ENCODE assay signal across 29 cellular contexts in genomic region chr1:213300433-213300832, GRCh38.
"Had no signal": no experiment of that assay in that cellular context is flagged by ENCODE, and none has a peak within 500 bp of the region (broad histone marks: within the 10 kb centered on the region; RNA-seq: fewer than 3 reads in every experiment).

No MANE protein-coding gene starts in this region.

- H3K9me3 Mint-ChIP-seq: type B pancreatic cell had no signal

- H3K9ac ChIP-seq: parathyroid adenoma had no signal

- H3K4me3 Mint-ChIP-seq: naive thymus-derived CD4-positive, alpha-beta T cell; natural killer cell; nephron; neural crest cell; stimulated activated effector memory CD8-positive, alpha-beta T cell treated with anti-CD3 and anti-CD28 coated beads, Interleukin-12 subunit alpha, Interleukin-12 subunit beta, amount 100 ng/mL, for 72 hours; stimulated activated naive B cell treated with anti-CD40 and anti-IgM and Interleukin-4, amounts not matched to agents 10 μg/mL and 1 μg/mL and 100 μg/mL, for 72 hours; stimulated activated naive CD8-positive, alpha-beta T cell treated with anti-CD3 and anti-CD28 coated beads, Interleukin-15, Interleukin-2, amounts not matched to agents 100 ng/mL and 50 ng/mL, for 24 hours; type B pancreatic cell had no signal

- H2AFZ ChIP-seq: parathyroid adenoma had no signal

- FAIRE-seq: small intestine had no signal

- DNase-seq: naive thymus-derived CD4-positive, alpha-beta T cell; natural killer cell; occipital lobe; ovary; posterior cingulate gyrus; psoas muscle; right cardiac atrium; right lobe of liver; sigmoid colon; small intestine; stimulated activated CD4-positive, alpha-beta T cell treated with anti-CD3 and anti-CD28 coated beads, Interleukin-15, amount 100 ng/mL, for 24 hours; stimulated activated CD4-positive, alpha-beta T cell treated with anti-CD3 and anti-CD28 coated beads, Interleukin-2, amount 100 ng/mL, for 24 hours; stimulated activated CD4-positive, alpha-beta T cell treated with anti-CD3 and anti-CD28 coated beads, Interleukin-2, amount 100 ng/mL, for 48 hours; stimulated activated CD4-positive, alpha-beta T cell treated with anti-CD3 and anti-CD28 coated beads, Interleukin-4, amount 100 ng/mL, for 24 hours; stimulated activated naive B cell treated with anti-CD40 and anti-IgM and Interleukin-4, amounts not matched to agents 10 μg/mL and 1 μg/mL and 100 μg/mL, for 72 hours; stimulated activated naive CD4-positive, alpha-beta T cell treated with Interleukin-2 at 50 U/mL for 16 hours; stomach; thyroid gland; transverse colon; upper lobe of right lung; uterus had no signal

- H3K27me3 Mint-ChIP-seq: naive thymus-derived CD4-positive, alpha-beta T cell; progenitor cell of endocrine pancreas; stimulated activated naive B cell treated with anti-CD40 and anti-IgM and Interleukin-4, amounts not matched to agents 10 μg/mL and 1 μg/mL and 100 μg/mL, for 72 hours; stimulated activated naive CD8-positive, alpha-beta T cell treated with anti-CD3 and anti-CD28 coated beads, Interleukin-15, Interleukin-2, amounts not matched to agents 100 ng/mL and 50 ng/mL, for 24 hours; type B pancreatic cell had no signal

- H3K36me3 ChIP-seq: ovary, right lobe of liver, sigmoid colon, stomach, thoracic aorta, thyroid gland, transverse colon, upper lobe of right lung, uterus had no signal

- H3K27ac ChIP-seq: ovary, parathyroid adenoma, psoas muscle, right lobe of liver, sigmoid colon, stomach, thoracic aorta, thyroid gland, transverse colon, upper lobe of right lung, uterus had no signal

- H3K9me3 ChIP-seq: ovary, thyroid gland, transverse colon, upper lobe of right lung, uterus had no signal

- H3K4me3 ChIP-seq: ovary, psoas muscle, right lobe of liver, sigmoid colon, stomach, thoracic aorta, thyroid gland, transverse colon, upper lobe of right lung, uterus had no signal

- H3K27ac Mint-ChIP-seq: naive thymus-derived CD4-positive, alpha-beta T cell; natural killer cell; nephron; progenitor cell of endocrine pancreas; stimulated activated effector memory CD8-positive, alpha-beta T cell treated with anti-CD3 and anti-CD28 coated beads, Interleukin-12 subunit alpha, Interleukin-12 subunit beta, amount 100 ng/mL, for 72 hours; stimulated activated naive B cell treated with anti-CD40 and anti-IgM and Interleukin-4, amounts not matched to agents 10 μg/mL and 1 μg/mL and 100 μg/mL, for 72 hours; stimulated activated naive CD8-positive, alpha-beta T cell treated with anti-CD3 and anti-CD28 coated beads, Interleukin-15, Interleukin-2, amounts not matched to agents 100 ng/mL and 50 ng/mL, for 24 hours; type B pancreatic cell had no signal

- H3K27me3 ChIP-seq: ovary, right lobe of liver, sigmoid colon, stomach, thyroid gland, transverse colon, upper lobe of right lung, uterus had no signal

- H3K4me1 ChIP-seq: parathyroid adenoma, psoas muscle, right lobe of liver, sigmoid colon, stomach, thyroid gland, transverse colon, upper lobe of right lung, uterus had no signal

- H3K4me1 Mint-ChIP-seq: naive thymus-derived CD4-positive, alpha-beta T cell; natural killer cell; nephron; neural crest cell; stimulated activated effector memory CD8-positive, alpha-beta T cell treated with anti-CD3 and anti-CD28 coated beads, Interleukin-12 subunit alpha, Interleukin-12 subunit beta, amount 100 ng/mL, for 72 hours; stimulated activated naive B cell treated with anti-CD40 and anti-IgM and Interleukin-4, amounts not matched to agents 10 μg/mL and 1 μg/mL and 100 μg/mL, for 72 hours had no signal

- H3K36me3 Mint-ChIP-seq: natural killer cell; stimulated activated effector memory CD8-positive, alpha-beta T cell treated with anti-CD3 and anti-CD28 coated beads, Interleukin-12 subunit alpha, Interleukin-12 subunit beta, amount 100 ng/mL, for 72 hours had no signal

- ATAC-seq: naive thymus-derived CD4-positive, alpha-beta T cell; natural killer cell; psoas muscle; right cardiac atrium; right lobe of liver; stimulated activated effector memory CD8-positive, alpha-beta T cell treated with anti-CD3 and anti-CD28 coated beads, Interleukin-12 subunit alpha, Interleukin-12 subunit beta, amount 100 ng/mL, for 72 hours; stimulated activated naive B cell treated with anti-CD40 and anti-IgM and Interleukin-4, amounts not matched to agents 10 μg/mL and 1 μg/mL and 100 μg/mL, for 72 hours; upper lobe of right lung had no signal

- H3K79me2 ChIP-seq: parathyroid adenoma had no signal
